ENCODE assay signal across 13 cellular contexts in genomic region chr2:157901325-157901724, GRCh38. TPM values are rescaled to one million over a fixed set of nuclear protein-coding genes. Genes with fewer than 3 reads are reported as not detected.
DNase-seq lines count a peak whose midpoint lies in the region; ATAC-seq and TF ChIP-seq lines count a peak whose summit lies in the region.
"Had no signal": no experiment of that assay in that cellular context is flagged by ENCODE, and none has a peak within 500 bp of the region (broad histone marks: within the 10 kb centered on the region; RNA-seq: fewer than 3 reads in every experiment).

No MANE protein-coding gene starts in this region.

- no peaks in the 10 kb centered on the region for H3K27me3 Mint-ChIP-seq in activated naive CD4-positive, alpha-beta T cell treated with anti-CD3 and anti-CD28 coated beads, Interleukin-2, amount 50 U/mL, for 24 hours
- H3K27me3 Mint-ChIP-seq in stimulated activated memory B cell treated with anti-CD40 and anti-IgM and Interleukin-4, amounts not matched to agents 10 μg/mL and 1 μg/mL and 100 μg/mL, for 72 hours: no peaks in the 10 kb centered on the region

- peaks cover 2% of the 10 kb centered on the region for H3K36me3 Mint-ChIP-seq in activated naive CD4-positive, alpha-beta T cell treated with anti-CD3 and anti-CD28 coated beads, Interleukin-2, amount 50 U/mL, for 24 hours
- no peaks in the 10 kb centered on the region for H3K36me3 Mint-ChIP-seq in activated naive CD4-positive, alpha-beta T cell treated with anti-CD3 and anti-CD28 coated beads, Interleukin-2, amount 50 U/mL, for 72 hours
- peaks cover 5% of the 10 kb centered on the region for H3K36me3 Mint-ChIP-seq in stimulated activated memory B cell treated with anti-CD40 and anti-IgM and Interleukin-4, amounts not matched to agents 10 μg/mL and 1 μg/mL and 100 μg/mL, for 72 hours
- H3K36me3 Mint-ChIP-seq: mesothelial cell of epicardium had no signal

- no peak for TF ChIP-seq EP300 in esophagus muscularis mucosa (IDR thresholded peaks at IDR 0.05)

- no peaks in the 10 kb centered on the region for H3K9me3 ChIP-seq in esophagus muscularis mucosa
- H3K9me3 ChIP-seq: right atrium auricular region, vagina had no signal

- H3K4me1 ChIP-seq in esophagus muscularis mucosa: peaks cover 0 to 12% (median 3%) of the 10 kb centered on the region in 4 donors

- no peaks in the 10 kb centered on the region for H3K27me3 ChIP-seq in esophagus muscularis mucosa
- H3K27me3 ChIP-seq: right atrium auricular region, vagina had no signal

- H3K27ac ChIP-seq in esophagus muscularis mucosa (replicated peaks in 1 of 4): no peak overlapping the region
- H3K27ac ChIP-seq: right atrium auricular region, vagina had no signal

- H3K4me1 Mint-ChIP-seq in activated naive CD4-positive, alpha-beta T cell treated with anti-CD3 and anti-CD28 coated beads, Interleukin-2, amount 50 U/mL, for 24 hours: peaks cover 61% of the 10 kb centered on the region
- peaks cover 45% of the 10 kb centered on the region for H3K4me1 Mint-ChIP-seq in stimulated activated memory B cell treated with anti-CD40 and anti-IgM and Interleukin-4, amounts not matched to agents 10 μg/mL and 1 μg/mL and 100 μg/mL, for 72 hours
- H3K4me1 Mint-ChIP-seq: mesothelial cell of epicardium had no signal

- no peak overlapping the region for H3K4me3 Mint-ChIP-seq in activated naive CD4-positive, alpha-beta T cell treated with anti-CD3 and anti-CD28 coated beads, Interleukin-2, amount 50 U/mL, for 24 hours
- no peak overlapping the region for H3K4me3 Mint-ChIP-seq in stimulated activated memory B cell treated with anti-CD40 and anti-IgM and Interleukin-4, amounts not matched to agents 10 μg/mL and 1 μg/mL and 100 μg/mL, for 72 hours
- H3K4me3 Mint-ChIP-seq: mesothelial cell of epicardium had no signal

- H3K27ac Mint-ChIP-seq in activated naive CD4-positive, alpha-beta T cell treated with anti-CD3 and anti-CD28 coated beads, Interleukin-2, amount 50 U/mL, for 24 hours: peak overlapping the region; percentile 69
- H3K27ac Mint-ChIP-seq in activated naive CD4-positive, alpha-beta T cell treated with anti-CD3 and anti-CD28 coated beads, Interleukin-2, amount 50 U/mL, for 72 hours: peak overlapping the region in 1 of 2 donors; percentile 21
- peak overlapping the region; percentile 52 for H3K27ac Mint-ChIP-seq in stimulated activated memory B cell treated with anti-CD40 and anti-IgM and Interleukin-4, amounts not matched to agents 10 μg/mL and 1 μg/mL and 100 μg/mL, for 72 hours
- H3K27ac Mint-ChIP-seq: mesothelial cell of epicardium had no signal

- H3K36me3 ChIP-seq in esophagus muscularis mucosa: no peaks in the 10 kb centered on the region
- H3K36me3 ChIP-seq: right atrium auricular region, vagina had no signal

- TF ChIP-seq POLR2A in NB4 (IDR thresholded peaks at IDR 0.05; ENCODE audit: extremely low read depth, insufficient read length) (no peak), esophagus muscularis mucosa (IDR thresholded peaks at IDR 0.05; ENCODE audit: low read depth) (no peak)

- ATAC-seq in activated naive CD4-positive, alpha-beta T cell treated with anti-CD3 and anti-CD28 coated beads, Interleukin-2, amount 50 U/mL, for 72 hours: no peak
- no peak for ATAC-seq in stimulated activated memory B cell treated with anti-CD40 and anti-IgM and Interleukin-4, amounts not matched to agents 10 μg/mL and 1 μg/mL and 100 μg/mL, for 72 hours
- ATAC-seq in GM21529 (IDR thresholded peaks at IDR 0.05; ENCODE audit: unreplicated experiment) (no peak), HG03342 (IDR thresholded peaks at IDR 0.05; ENCODE audit: unreplicated experiment) (no peak)

- peak; percentile 15 for TF ChIP-seq CTCF in NB4 (IDR thresholded peaks at IDR 0.05; ENCODE audit: low read depth, low read length)
- TF ChIP-seq CTCF in choroid plexus epithelial cell (conservative IDR thresholded peaks at IDR 0.05; ENCODE audit: low read depth, low read length): peak; percentile 53
- no peak for TF ChIP-seq CTCF in esophagus muscularis mucosa (IDR thresholded peaks at IDR 0.05)

- no peak overlapping the region for H3K4me3 ChIP-seq in NB4 (ENCODE audit: low read depth, low read length)
- no peak overlapping the region for H3K4me3 ChIP-seq in choroid plexus epithelial cell (ENCODE audit: low read depth, low read length)
- no peak overlapping the region for H3K4me3 ChIP-seq in esophagus muscularis mucosa
- H3K4me3 ChIP-seq: right atrium auricular region, vagina had no signal

- peaks cover 5% of the 10 kb centered on the region for H3K9me3 Mint-ChIP-seq in activated naive CD4-positive, alpha-beta T cell treated with anti-CD3 and anti-CD28 coated beads, Interleukin-2, amount 50 U/mL, for 24 hours
- H3K9me3 Mint-ChIP-seq in activated naive CD4-positive, alpha-beta T cell treated with anti-CD3 and anti-CD28 coated beads, Interleukin-2, amount 50 U/mL, for 72 hours: peaks cover 0 to 4% of the 10 kb centered on the region in 2 donors
- H3K9me3 Mint-ChIP-seq in stimulated activated memory B cell treated with anti-CD40 and anti-IgM and Interleukin-4, amounts not matched to agents 10 μg/mL and 1 μg/mL and 100 μg/mL, for 72 hours: peaks cover 2% of the 10 kb centered on the region
- H3K9me3 Mint-ChIP-seq: mesothelial cell of epicardium had no signal

- intact Hi-C loops in esophagus muscularis mucosa (cut with DNase I): no loop called here

- WGBS in esophagus muscularis mucosa: 68% methylated on average over 3 of the region's 3 CpGs

- no peak for DNase-seq in activated naive CD4-positive, alpha-beta T cell treated with anti-CD3 and anti-CD28 coated beads, Interleukin-2, amount 50 U/mL, for 72 hours (ENCODE audit: low spot score in 2 of 2)
- DNase-seq in NB4 (ENCODE audit: low read depth) (no peak), choroid plexus epithelial cell (ENCODE audit: low read depth) (no peak), esophagus muscularis mucosa (ENCODE audit: extremely low spot score) (no peak)
- DNase-seq: head of caudate nucleus, NCI-H226 had no signal

RNA-seq across cellular contexts. Expression of gene ACVR1, which starts 25.2 kb away (rescaled TPM):
- total RNA-seq in activated naive CD4-positive, alpha-beta T cell treated with anti-CD3 and anti-CD28 coated beads, Interleukin-2, amount 50 U/mL, for 72 hours: 10 to 100 TPM; 16.0 to 27.0 TPM
- total RNA-seq in esophagus muscularis mucosa: 10 to 100 TPM; 25.2 to 39.1 (median 32.3) TPM

Comparison
In these comparisons a context has a peak if more than half of its experiments do, and no peak if none do; other contexts are left out.
1. CTCF ChIP-seq: peak in NB4 (single experiment) and choroid plexus epithelial cell (single experiment); none in esophagus muscularis mucosa (0 of 3).